Comparison of ENCODE assay signal across 1 cellular context in the genomic region with DNA sequence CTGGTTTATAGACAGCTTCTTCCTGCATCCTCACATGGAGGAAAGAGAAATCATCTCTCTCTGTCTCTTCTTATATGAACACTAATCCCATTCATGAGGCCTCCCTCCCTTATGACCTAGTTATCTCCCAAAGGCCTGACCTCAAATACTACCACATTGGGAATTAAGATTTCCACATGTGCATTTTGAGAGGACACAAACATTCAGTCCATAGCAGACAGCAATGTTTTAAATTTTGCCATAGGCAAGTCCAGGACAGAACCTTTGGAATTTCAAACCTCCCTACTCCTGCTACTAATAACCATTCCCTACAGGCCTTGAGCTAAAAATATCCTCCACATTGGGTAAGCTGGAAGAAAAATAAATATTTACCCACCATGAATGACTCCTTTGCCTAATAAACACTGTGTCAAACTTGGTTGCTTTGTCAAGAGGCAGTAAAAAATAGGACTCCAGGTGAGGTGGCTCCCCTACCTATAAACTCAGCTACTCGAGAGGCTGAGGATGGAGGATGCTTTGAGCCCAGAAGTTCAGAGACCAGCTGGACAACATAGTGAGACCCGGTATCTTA.
TF ChIP-seq lines count a peak whose summit lies in the region.

No MANE protein-coding gene starts in this region.

TF ChIP-seq in HepG2, 621 proteins besides CTCF, POLR2A, EP300 and RAD21 (continued from another document and continues in another):
- TF ChIP-seq, protein P1, sequence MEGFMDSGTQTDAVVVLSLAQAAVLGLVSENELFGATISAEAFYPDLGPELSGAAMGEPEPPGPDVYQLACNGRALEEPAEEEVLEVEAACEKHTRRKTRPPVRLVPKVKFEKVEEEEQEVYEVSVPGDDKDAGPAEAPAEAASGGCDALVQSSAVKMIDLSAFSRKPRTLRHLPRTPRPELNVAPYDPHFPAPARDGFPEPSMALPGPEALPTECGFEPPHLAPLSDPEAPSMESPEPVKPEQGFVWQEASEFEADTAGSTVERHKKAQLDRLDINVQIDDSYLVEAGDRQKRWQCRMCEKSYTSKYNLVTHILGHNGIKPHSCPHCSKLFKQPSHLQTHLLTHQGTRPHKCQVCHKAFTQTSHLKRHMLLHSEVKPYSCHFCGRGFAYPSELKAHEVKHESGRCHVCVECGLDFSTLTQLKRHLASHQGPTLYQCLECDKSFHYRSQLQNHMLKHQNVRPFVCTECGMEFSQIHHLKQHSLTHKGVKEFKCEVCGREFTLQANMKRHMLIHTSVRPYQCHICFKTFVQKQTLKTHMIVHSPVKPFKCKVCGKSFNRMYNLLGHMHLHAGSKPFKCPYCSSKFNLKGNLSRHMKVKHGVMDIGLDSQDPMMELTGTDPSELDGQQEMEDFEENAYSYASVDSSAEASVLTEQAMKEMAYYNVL (CRISPR knock-in tag; IDR thresholded peaks at IDR 0.05; ENCODE audit: borderline replicate concordance), result no peak
- no peak for TF ChIP-seq NFE2L2 (IDR thresholded peaks at IDR 0.05; ENCODE audit: low read length)
- no peak for TF ChIP-seq PAF1 (CRISPR knock-in tag; IDR thresholded peaks at IDR 0.05)
- TF ChIP-seq HNF4A (CRISPR knock-in tag; IDR thresholded peaks at IDR 0.05), result peak; percentile 61
- TF ChIP-seq ZBTB43 (CRISPR knock-in tag; conservative IDR thresholded peaks at IDR 0.05), result no peak
- no peak for TF ChIP-seq ZNF652 (CRISPR knock-in tag; IDR thresholded peaks at IDR 0.05; ENCODE audit: borderline replicate concordance, low read depth)
- TF ChIP-seq ZKSCAN5 (CRISPR knock-in tag; IDR thresholded peaks at IDR 0.05), result no peak
- TF ChIP-seq MAF1 (CRISPR knock-in tag; IDR thresholded peaks at IDR 0.05; ENCODE audit: borderline replicate concordance), result no peak
- peak; percentile 20; the same call in 1 of the 2 replicates for TF ChIP-seq PITX1 (CRISPR knock-in tag; IDR thresholded peaks at IDR 0.05)
- TF ChIP-seq ZNF207 (IDR thresholded peaks at IDR 0.05; ENCODE audit: borderline replicate concordance), result no peak
- TF ChIP-seq POGK (CRISPR knock-in tag; conservative IDR thresholded peaks at IDR 0.05), result no peak
- no peak for TF ChIP-seq HNRNPLL (IDR thresholded peaks at IDR 0.05; ENCODE audit: low read depth, low read length, poor library complexity, severe bottlenecking)
- TF ChIP-seq SP1 (IDR thresholded peaks at IDR 0.05), result no peak
- no peak for TF ChIP-seq SP1 (CRISPR knock-in tag; IDR thresholded peaks at IDR 0.05)
- 0 out of 2 replicates have a peak, but pooled peaks have one; percentile 24 for TF ChIP-seq PPARG (CRISPR knock-in tag; conservative IDR thresholded peaks at IDR 0.05)
- no peak for TF ChIP-seq RNF219 (CRISPR knock-in tag; IDR thresholded peaks at IDR 0.05)
- TF ChIP-seq GATAD2A (CRISPR knock-in tag; IDR thresholded peaks at IDR 0.05), result peak; percentile 94
- TF ChIP-seq BRF2 (CRISPR knock-in tag; IDR thresholded peaks at IDR 0.05), result no peak
- TF ChIP-seq, protein P2, sequence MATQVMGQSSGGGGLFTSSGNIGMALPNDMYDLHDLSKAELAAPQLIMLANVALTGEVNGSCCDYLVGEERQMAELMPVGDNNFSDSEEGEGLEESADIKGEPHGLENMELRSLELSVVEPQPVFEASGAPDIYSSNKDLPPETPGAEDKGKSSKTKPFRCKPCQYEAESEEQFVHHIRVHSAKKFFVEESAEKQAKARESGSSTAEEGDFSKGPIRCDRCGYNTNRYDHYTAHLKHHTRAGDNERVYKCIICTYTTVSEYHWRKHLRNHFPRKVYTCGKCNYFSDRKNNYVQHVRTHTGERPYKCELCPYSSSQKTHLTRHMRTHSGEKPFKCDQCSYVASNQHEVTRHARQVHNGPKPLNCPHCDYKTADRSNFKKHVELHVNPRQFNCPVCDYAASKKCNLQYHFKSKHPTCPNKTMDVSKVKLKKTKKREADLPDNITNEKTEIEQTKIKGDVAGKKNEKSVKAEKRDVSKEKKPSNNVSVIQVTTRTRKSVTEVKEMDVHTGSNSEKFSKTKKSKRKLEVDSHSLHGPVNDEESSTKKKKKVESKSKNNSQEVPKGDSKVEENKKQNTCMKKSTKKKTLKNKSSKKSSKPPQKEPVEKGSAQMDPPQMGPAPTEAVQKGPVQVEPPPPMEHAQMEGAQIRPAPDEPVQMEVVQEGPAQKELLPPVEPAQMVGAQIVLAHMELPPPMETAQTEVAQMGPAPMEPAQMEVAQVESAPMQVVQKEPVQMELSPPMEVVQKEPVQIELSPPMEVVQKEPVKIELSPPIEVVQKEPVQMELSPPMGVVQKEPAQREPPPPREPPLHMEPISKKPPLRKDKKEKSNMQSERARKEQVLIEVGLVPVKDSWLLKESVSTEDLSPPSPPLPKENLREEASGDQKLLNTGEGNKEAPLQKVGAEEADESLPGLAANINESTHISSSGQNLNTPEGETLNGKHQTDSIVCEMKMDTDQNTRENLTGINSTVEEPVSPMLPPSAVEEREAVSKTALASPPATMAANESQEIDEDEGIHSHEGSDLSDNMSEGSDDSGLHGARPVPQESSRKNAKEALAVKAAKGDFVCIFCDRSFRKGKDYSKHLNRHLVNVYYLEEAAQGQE (IDR thresholded peaks at IDR 0.05; ENCODE audit: borderline replicate concordance in 1 of 2, low read depth in 1 of 2, low read length in 2 of 2), result no peak
- TF ChIP-seq, protein P3, sequence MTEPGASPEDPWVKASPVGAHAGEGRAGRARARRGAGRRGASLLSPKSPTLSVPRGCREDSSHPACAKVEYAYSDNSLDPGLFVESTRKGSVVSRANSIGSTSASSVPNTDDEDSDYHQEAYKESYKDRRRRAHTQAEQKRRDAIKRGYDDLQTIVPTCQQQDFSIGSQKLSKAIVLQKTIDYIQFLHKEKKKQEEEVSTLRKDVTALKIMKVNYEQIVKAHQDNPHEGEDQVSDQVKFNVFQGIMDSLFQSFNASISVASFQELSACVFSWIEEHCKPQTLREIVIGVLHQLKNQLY (CRISPR knock-in tag; IDR thresholded peaks at IDR 0.05), result no peak
- TF ChIP-seq NBN (conservative IDR thresholded peaks at IDR 0.05), result no peak
- TF ChIP-seq TBX3 (IDR thresholded peaks at IDR 0.05; ENCODE audit: borderline replicate concordance), result peak; percentile 56; the same call in 1 of the 2 replicates
- TF ChIP-seq, protein P4, sequence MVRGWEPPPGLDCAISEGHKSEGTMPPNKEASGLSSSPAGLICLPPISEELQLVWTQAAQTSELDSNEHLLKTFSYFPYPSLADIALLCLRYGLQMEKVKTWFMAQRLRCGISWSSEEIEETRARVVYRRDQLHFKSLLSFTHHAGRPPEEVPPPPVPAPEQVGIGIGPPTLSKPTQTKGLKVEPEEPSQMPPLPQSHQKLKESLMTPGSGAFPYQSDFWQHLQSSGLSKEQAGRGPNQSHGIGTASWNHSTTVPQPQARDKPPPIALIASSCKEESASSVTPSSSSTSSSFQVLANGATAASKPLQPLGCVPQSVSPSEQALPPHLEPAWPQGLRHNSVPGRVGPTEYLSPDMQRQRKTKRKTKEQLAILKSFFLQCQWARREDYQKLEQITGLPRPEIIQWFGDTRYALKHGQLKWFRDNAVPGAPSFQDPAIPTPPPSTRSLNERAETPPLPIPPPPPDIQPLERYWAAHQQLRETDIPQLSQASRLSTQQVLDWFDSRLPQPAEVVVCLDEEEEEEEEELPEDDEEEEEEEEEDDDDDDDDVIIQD (CRISPR knock-in tag; IDR thresholded peaks at IDR 0.05; ENCODE audit: low read depth), result peak; percentile 49; the same call in 1 of the 2 replicates
- no peak for TF ChIP-seq ZFP41 (CRISPR knock-in tag; IDR thresholded peaks at IDR 0.05; ENCODE audit: borderline replicate concordance)
- TF ChIP-seq RXRB (CRISPR knock-in tag; IDR thresholded peaks at IDR 0.05; ENCODE audit: borderline replicate concordance), result peak; percentile 84
- no peak; the same call in 1 of the 2 replicates for TF ChIP-seq HDAC2 (CRISPR knock-in tag; IDR thresholded peaks at IDR 0.05)
- no peak for TF ChIP-seq THAP8 (CRISPR knock-in tag; IDR thresholded peaks at IDR 0.05; ENCODE audit: borderline replicate concordance)
- no peak for TF ChIP-seq KDM6A (CRISPR knock-in tag; IDR thresholded peaks at IDR 0.05; ENCODE audit: low read depth)
- no peak for TF ChIP-seq ZNF432 (CRISPR knock-in tag; IDR thresholded peaks at IDR 0.05; ENCODE audit: borderline replicate concordance)
- no peak for TF ChIP-seq ASH2L (IDR thresholded peaks at IDR 0.05; ENCODE audit: insufficient read length, low read depth, low read length)
- TF ChIP-seq POGZ (CRISPR knock-in tag; IDR thresholded peaks at IDR 0.05), result peak; percentile 62; the same call in 1 of the 2 replicates
- peak; percentile 76 for TF ChIP-seq RARA (CRISPR knock-in tag; IDR thresholded peaks at IDR 0.05)
- peak; percentile 30; the same call in 1 of the 2 replicates for TF ChIP-seq TBX2 (CRISPR knock-in tag; IDR thresholded peaks at IDR 0.05; ENCODE audit: borderline replicate concordance)
- no peak for TF ChIP-seq MTA3 (CRISPR knock-in tag; IDR thresholded peaks at IDR 0.05)
- peak; percentile 62 for TF ChIP-seq SAP130 (CRISPR knock-in tag; IDR thresholded peaks at IDR 0.05; ENCODE audit: low read depth)
- no peak for TF ChIP-seq ZNF329 (CRISPR knock-in tag; IDR thresholded peaks at IDR 0.05; ENCODE audit: low read depth)
- no peak for TF ChIP-seq TBP (CRISPR knock-in tag; IDR thresholded peaks at IDR 0.05)
- TF ChIP-seq REXO4 (CRISPR knock-in tag; IDR thresholded peaks at IDR 0.05; ENCODE audit: borderline replicate concordance), result no peak
- no peak for TF ChIP-seq ZNF850 (CRISPR knock-in tag; conservative IDR thresholded peaks at IDR 0.05)
- TF ChIP-seq ZSCAN31 (CRISPR knock-in tag; IDR thresholded peaks at IDR 0.05; ENCODE audit: low read depth), result no peak
- TF ChIP-seq ZNF510 (CRISPR knock-in tag; IDR thresholded peaks at IDR 0.05; ENCODE audit: low read depth), result no peak
